22 cellular contexts compared by ENCODE assay signal in the genomic region with DNA sequence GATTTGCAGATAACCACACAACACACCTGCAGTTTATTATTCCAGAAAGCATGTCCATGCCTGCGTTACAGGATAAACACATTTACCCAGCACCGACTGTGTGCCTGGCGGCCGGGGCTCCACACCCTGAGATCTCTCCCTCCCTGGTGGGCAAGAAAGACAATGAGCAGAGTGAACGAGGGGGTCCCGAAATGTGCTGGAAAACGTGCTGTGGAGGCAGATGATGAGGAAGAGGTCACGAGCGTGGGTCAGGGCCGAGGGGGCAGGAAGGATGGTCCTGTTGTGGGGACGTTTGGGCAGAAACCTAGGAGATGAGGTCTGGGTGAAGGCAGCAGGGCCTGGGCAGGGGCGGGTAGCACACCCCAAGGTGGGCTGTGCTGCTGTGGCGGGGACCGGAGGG.
"Had no signal": no experiment of that assay in that cellular context is flagged by ENCODE, and none has a peak within 500 bp of the region (broad histone marks: within the 10 kb centered on the region; RNA-seq: fewer than 3 reads in every experiment).

No MANE protein-coding gene starts in this region.

- H3K9me3 Mint-ChIP-seq: natural killer cell treated with Interleukin-12 subunit alpha and Interleukin-12 subunit beta and Interleukin-15 and Interleukin-18, amount 100 ng/mL, for 72 hours; stimulated activated memory B cell treated with anti-CD40 and anti-IgM and Interleukin-4, amounts not matched to agents 10 μg/mL and 1 μg/mL and 100 μg/mL, for 72 hours; stimulated activated naive CD8-positive, alpha-beta T cell treated with anti-CD3 and anti-CD28 coated beads, Interleukin-15, Interleukin-2, amounts not matched to agents 100 ng/mL and 50 ng/mL, for 24 hours had no signal

- H3K36me3 ChIP-seq: neutrophil had no signal

- H3K27me3 ChIP-seq: esophagus squamous epithelium, gastroesophageal sphincter, neutrophil, spleen, transverse colon had no signal

- ATAC-seq: gastroesophageal sphincter; left cardiac atrium; left ventricle myocardium superior; natural killer cell treated with Interleukin-12 subunit alpha and Interleukin-12 subunit beta and Interleukin-15 and Interleukin-18, amount 100 ng/mL, for 72 hours; sciatic nerve had no signal

- H3K27ac ChIP-seq: esophagus squamous epithelium, gastroesophageal sphincter, neutrophil, spleen, thoracic aorta, transverse colon had no signal

- H3K9me3 ChIP-seq: esophagus squamous epithelium, neutrophil, transverse colon had no signal

- H3K4me1 ChIP-seq: esophagus squamous epithelium, spleen, transverse colon had no signal

- H3K27ac Mint-ChIP-seq: natural killer cell treated with Interleukin-12 subunit alpha and Interleukin-12 subunit beta and Interleukin-15 and Interleukin-18, amount 100 ng/mL, for 72 hours; stimulated activated memory B cell treated with anti-CD40 and anti-IgM and Interleukin-4, amounts not matched to agents 10 μg/mL and 1 μg/mL and 100 μg/mL, for 72 hours; stimulated activated naive CD8-positive, alpha-beta T cell treated with anti-CD3 and anti-CD28 coated beads, Interleukin-15, Interleukin-2, amounts not matched to agents 100 ng/mL and 50 ng/mL, for 24 hours had no signal

- H3K27me3 Mint-ChIP-seq: natural killer cell treated with Interleukin-12 subunit alpha and Interleukin-12 subunit beta and Interleukin-15 and Interleukin-18, amount 100 ng/mL, for 72 hours; stimulated activated memory B cell treated with anti-CD40 and anti-IgM and Interleukin-4, amounts not matched to agents 10 μg/mL and 1 μg/mL and 100 μg/mL, for 72 hours; stimulated activated naive CD8-positive, alpha-beta T cell treated with anti-CD3 and anti-CD28 coated beads, Interleukin-15, Interleukin-2, amounts not matched to agents 100 ng/mL and 50 ng/mL, for 24 hours had no signal

- H3K4me1 Mint-ChIP-seq: stimulated activated memory B cell treated with anti-CD40 and anti-IgM and Interleukin-4, amounts not matched to agents 10 μg/mL and 1 μg/mL and 100 μg/mL, for 72 hours had no signal

- DNase-seq: effector memory CD4-positive, alpha-beta T cell; esophagus squamous epithelium; foreskin fibroblast; kidney; left cardiac atrium; left ventricle myocardium superior; mesenchymal stem cell; midbrain; spleen; stimulated activated CD4-positive, alpha-beta T cell treated with anti-CD3 and anti-CD28 coated beads, Interleukin-15, amount 100 ng/mL, for 24 hours; stimulated activated CD4-positive, alpha-beta T cell treated with anti-CD3 and anti-CD28 coated beads, Interleukin-1b, Interleukin-23, amount 100 ng/mL, for 48 hours; stimulated activated CD4-positive, alpha-beta T cell treated with anti-CD3 and anti-CD28 coated beads, Interleukin-4, amount 100 ng/mL, for 24 hours; substantia nigra; transverse colon had no signal

- H3K4me3 ChIP-seq: esophagus squamous epithelium, gastroesophageal sphincter, lung, spleen, thoracic aorta, transverse colon had no signal

- H3K4me3 Mint-ChIP-seq: natural killer cell treated with Interleukin-12 subunit alpha and Interleukin-12 subunit beta and Interleukin-15 and Interleukin-18, amount 100 ng/mL, for 72 hours; stimulated activated memory B cell treated with anti-CD40 and anti-IgM and Interleukin-4, amounts not matched to agents 10 μg/mL and 1 μg/mL and 100 μg/mL, for 72 hours; stimulated activated naive CD8-positive, alpha-beta T cell treated with anti-CD3 and anti-CD28 coated beads, Interleukin-15, Interleukin-2, amounts not matched to agents 100 ng/mL and 50 ng/mL, for 24 hours had no signal
